8 cellular contexts compared by ENCODE assay signal in the genomic region with DNA sequence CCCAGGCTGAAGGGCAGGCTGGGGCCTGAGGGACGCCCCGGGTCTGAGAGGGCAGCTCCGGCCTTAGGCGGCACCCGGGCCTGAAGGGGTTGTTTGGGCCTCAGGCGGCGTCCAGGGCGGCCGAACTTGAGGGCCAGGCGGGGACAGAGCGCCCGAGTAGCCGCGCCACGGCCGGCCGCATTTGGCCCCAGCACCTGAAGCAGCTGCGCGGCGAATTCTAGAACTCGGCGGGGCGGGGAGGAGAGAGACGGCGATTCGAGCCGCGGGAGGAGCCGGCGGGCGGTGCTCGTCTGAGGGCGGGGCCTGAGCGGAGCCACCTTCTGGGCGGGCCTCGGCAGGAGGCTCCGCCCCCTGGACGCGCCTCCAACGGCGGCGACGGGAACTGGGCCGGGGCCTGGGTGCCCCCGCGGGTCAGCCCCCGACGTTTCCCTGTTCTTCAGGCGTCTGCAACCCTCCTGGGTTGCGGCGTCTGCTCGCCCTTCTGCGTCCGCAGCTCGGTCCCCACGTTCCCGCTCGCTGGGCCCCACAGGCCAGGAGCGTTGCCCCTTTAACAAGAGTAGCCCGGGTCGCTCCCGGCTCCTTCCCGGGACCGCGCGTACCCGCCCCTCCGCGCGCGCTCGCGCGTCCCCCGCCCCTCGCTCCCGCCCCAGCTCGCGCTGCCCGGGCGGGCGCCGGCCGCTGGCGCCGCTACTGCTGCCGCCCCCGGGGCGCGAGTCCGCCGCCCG. TPM values are rescaled to one million over a fixed set of nuclear protein-coding genes. Genes with fewer than 3 reads are reported as not detected.
DNase-seq lines count a peak whose midpoint lies in the region; ATAC-seq and TF ChIP-seq lines count a peak whose summit lies in the region.

Gene INCA1, minus strand, starts transcription at position 221 of the 725 bp plus-strand sequence. CDS start 3,085 bp downstream, outside the sequence.
Gene KIF1C, plus strand, starts transcription at position 649 of the 725 bp plus-strand sequence. CDS start 2,297 bp downstream, outside the sequence.

- H3K9me3 ChIP-seq in HUES64 (ENCODE audit: insufficient read depth, low read depth, low read length), result no peaks in the 10 kb centered on the region
- H3K9me3 ChIP-seq in PC-9 (ENCODE audit: insufficient read depth, low read depth), result no peaks in the 10 kb centered on the region
- H3K9me3 ChIP-seq in esophagus squamous epithelium, result no peaks in the 10 kb centered on the region

- TF ChIP-seq CTCF in PC-9 (conservative IDR thresholded peaks at IDR 0.05), result no peak
- TF ChIP-seq CTCF in esophagus squamous epithelium (IDR thresholded peaks at IDR 0.05), result peak in 5 of 6 experiments; percentile 14 to 48 (median 31)

- CTCF ChIA-PET in PC-9 (lab: Charles Lee), result no interaction called here

- peaks cover 5% of the 10 kb centered on the region for H4K20me1 ChIP-seq in PC-9 (ENCODE audit: insufficient read depth)

- peak within 1 kb of the TSS; percentile 62 for H3K4me3 ChIP-seq in HUES64 (ENCODE audit: low read length)
- peak within 1 kb of the TSS; percentile 76 for H3K4me3 ChIP-seq in PC-9
- H3K4me3 ChIP-seq in esophagus squamous epithelium, result peak within 1 kb of the TSS; percentile 80 to 98 (median 90)

- no TSS peak for BruUV-seq in PC-9 (replicated peaks; lab: Mats Ljungman, UMichigan)

- peaks cover 12% of the 10 kb centered on the region for H3K4me1 ChIP-seq in HUES64 (ENCODE audit: insufficient read depth, low read length)
- H3K4me1 ChIP-seq in PC-9 (replicated peaks; ENCODE audit: insufficient read depth), result peaks cover 17% of the 10 kb centered on the region
- peaks cover 16 to 40% (median 25%) of the 10 kb centered on the region in 3 donors for H3K4me1 ChIP-seq in esophagus squamous epithelium

- peak within 1 kb of the TSS; percentile 90 for H2AFZ ChIP-seq in PC-9

- H3K27me3 ChIP-seq in HUES64 (ENCODE audit: insufficient read depth, low read length) (peaks cover 20% of the 10 kb centered on the region), PC-9 (ENCODE audit: insufficient read depth, low read depth) (no peaks in the 10 kb centered on the region), esophagus squamous epithelium (no peaks in the 10 kb centered on the region)

- peak within 1 kb of the TSS; percentile 87 for H3K27ac Mint-ChIP-seq in activated T-cell treated with anti-CD3 and anti-CD28 coated beads, Interleukin-2, amount 50 U/mL, for 72 hours
- peak within 1 kb of the TSS in 4 of 6 donors; percentile 29 to 93 (median 66) for H3K27ac Mint-ChIP-seq in naive B cell
- peak within 1 kb of the TSS; percentile 36 for H3K27ac Mint-ChIP-seq in stimulated activated effector memory CD8-positive, alpha-beta T cell treated with anti-CD3 and anti-CD28 coated beads, Interleukin-12 subunit alpha, Interleukin-12 subunit beta, amount 100 ng/mL, for 72 hours

- peaks cover 3 to 6% of the 10 kb centered on the region in 2 donors for H3K36me3 Mint-ChIP-seq in activated T-cell treated with anti-CD3 and anti-CD28 coated beads, Interleukin-2, amount 50 U/mL, for 72 hours (ENCODE audit: insufficient read depth in 2 of 2)
- H3K36me3 Mint-ChIP-seq in naive B cell, result peaks cover 0 to 4% of the 10 kb centered on the region in 2 donors
- peaks cover 26% of the 10 kb centered on the region for H3K36me3 Mint-ChIP-seq in stimulated activated effector memory CD8-positive, alpha-beta T cell treated with anti-CD3 and anti-CD28 coated beads, Interleukin-12 subunit alpha, Interleukin-12 subunit beta, amount 100 ng/mL, for 72 hours

- TF ChIP-seq POLR2A in esophagus squamous epithelium (IDR thresholded peaks at IDR 0.05), result peak in 2 of 4 donors; percentile 70 to 74

- DNase-seq in DMS114 treated with DMSO at 0.1 percent for 48 hours (lab: John Stamatoyannopoulos, UW; ENCODE audit: unreplicated experiment) (peak; percentile 70), PC-9 (peak; percentile 74 to 97), esophagus squamous epithelium (lab: John Stamatoyannopoulos, UW) (peak; percentile 29), naive B cell (peak; percentile 91)
- peak; percentile 94 to 95 for DNase-seq in activated T-cell treated with anti-CD3 and anti-CD28 coated beads, Interleukin-2, amount 50 U/mL, for 72 hours
- DNase-seq in stimulated activated effector memory CD8-positive, alpha-beta T cell treated with anti-CD3 and anti-CD28 coated beads, Interleukin-12 subunit alpha, Interleukin-12 subunit beta, amount 100 ng/mL, for 72 hours (ENCODE audit: low spot score in 2 of 2), result peak; percentile 91 to 96

- peak within 1 kb of the TSS; percentile 93 for H3K27ac ChIP-seq in HUES64 (ENCODE audit: low read depth, low read length)
- H3K27ac ChIP-seq in PC-9, result no peak within 1 kb of the TSS
- H3K27ac ChIP-seq in esophagus squamous epithelium, result peak within 1 kb of the TSS; percentile 91 to 94 (median 93)

- POLR2A ChIA-PET in PC-9 (lab: Charles Lee; ENCODE audit: unreplicated experiment), result interaction anchor here (0.6 to 0.7 kb wide), 2 partner anchors 11 to 88 kb away, joined by 4 read pairs; no protein-coding TSS in a partner anchor

- peaks cover 35% of the 10 kb centered on the region for H3K4me1 Mint-ChIP-seq in activated T-cell treated with anti-CD3 and anti-CD28 coated beads, Interleukin-2, amount 50 U/mL, for 72 hours (ENCODE audit: low read depth)
- peaks cover 23 to 30% (median 28%) of the 10 kb centered on the region in 3 donors for H3K4me1 Mint-ChIP-seq in naive B cell
- H3K4me1 Mint-ChIP-seq in stimulated activated effector memory CD8-positive, alpha-beta T cell treated with anti-CD3 and anti-CD28 coated beads, Interleukin-12 subunit alpha, Interleukin-12 subunit beta, amount 100 ng/mL, for 72 hours, result peaks cover 43% of the 10 kb centered on the region

- H3K79me2 ChIP-seq in PC-9 (ENCODE audit: low read depth), result peaks cover 22% of the 10 kb centered on the region

- no peaks in the 10 kb centered on the region for H3K9me2 ChIP-seq in PC-9 (ENCODE audit: insufficient read depth)

- intact Hi-C loops in PC-9 (cut with micrococcal nuclease; ENCODE audit: unreplicated experiment) (loop anchor here (1.0 kb wide), 1 partner anchor 49 kb away; the partner anchor contains the start of gene PFN1), esophagus squamous epithelium (cut with DNase I) (no loop called here)

- H3K4me3 Mint-ChIP-seq in activated T-cell treated with anti-CD3 and anti-CD28 coated beads, Interleukin-2, amount 50 U/mL, for 72 hours, result peak within 1 kb of the TSS; percentile 93 to 95
- peak within 1 kb of the TSS; percentile 79 to 93 (median 86) for H3K4me3 Mint-ChIP-seq in naive B cell
- H3K4me3 Mint-ChIP-seq in stimulated activated effector memory CD8-positive, alpha-beta T cell treated with anti-CD3 and anti-CD28 coated beads, Interleukin-12 subunit alpha, Interleukin-12 subunit beta, amount 100 ng/mL, for 72 hours, result peak within 1 kb of the TSS; percentile 89

- no peaks in the 10 kb centered on the region for H3K27me3 Mint-ChIP-seq in activated T-cell treated with anti-CD3 and anti-CD28 coated beads, Interleukin-2, amount 50 U/mL, for 72 hours (ENCODE audit: low read depth)
- H3K27me3 Mint-ChIP-seq in naive B cell, result peaks cover 0 to 13% (median 3%) of the 10 kb centered on the region in 3 donors

- whole genome bisulfite sequencing in HUES64, result under 1% methylated on average over 93 of the region's 93 CpGs
- 0% methylated on average over 5 to 18 of the region's 93 CpGs for WGBS in esophagus squamous epithelium, 2 donors

- H3K4me2 ChIP-seq in PC-9, result peak within 1 kb of the TSS; percentile 97

- H3K9me3 Mint-ChIP-seq in activated T-cell treated with anti-CD3 and anti-CD28 coated beads, Interleukin-2, amount 50 U/mL, for 72 hours, result no peaks in the 10 kb centered on the region
- no peaks in the 10 kb centered on the region for H3K9me3 Mint-ChIP-seq in naive B cell
- no peaks in the 10 kb centered on the region for H3K9me3 Mint-ChIP-seq in stimulated activated effector memory CD8-positive, alpha-beta T cell treated with anti-CD3 and anti-CD28 coated beads, Interleukin-12 subunit alpha, Interleukin-12 subunit beta, amount 100 ng/mL, for 72 hours

- H3K36me3 ChIP-seq in HUES64 (ENCODE audit: insufficient read depth, low read length), result peaks cover 20% of the 10 kb centered on the region
- 0 out of 2 replicates have a peak, but pooled peaks cover 14% of the 10 kb centered on the region for H3K36me3 ChIP-seq in PC-9 (ENCODE audit: low read depth)
- H3K36me3 ChIP-seq in esophagus squamous epithelium, result peaks cover 7 to 24% (median 14%) of the 10 kb centered on the region in 3 donors

- H3K9ac ChIP-seq in HUES64 (ENCODE audit: low read depth, low read length), result peak within 1 kb of the TSS; percentile 77

- peaks cover 8% of the 10 kb centered on the region; the same call in 1 of the 2 replicates for H3F3A ChIP-seq in PC-9 (ENCODE audit: insufficient read depth, low read depth)

- ATAC-seq in GM21515 (IDR thresholded peaks at IDR 0.05; ENCODE audit: unreplicated experiment) (peak; percentile 83), naive B cell (ENCODE audit: low read depth in 2 of 2) (peak; percentile 91 to 93)
- ATAC-seq in activated T-cell treated with anti-CD3 and anti-CD28 coated beads, Interleukin-2, amount 50 U/mL, for 72 hours (replicated peaks in 1 of 2), result peak; percentile 93 to 94
- ATAC-seq in stimulated activated effector memory CD8-positive, alpha-beta T cell treated with anti-CD3 and anti-CD28 coated beads, Interleukin-12 subunit alpha, Interleukin-12 subunit beta, amount 100 ng/mL, for 72 hours, result peak; percentile 93

RNA-seq across cellular contexts. Expression of gene INCA1, which starts in this region (rescaled TPM):
- polyA plus RNA-seq in HUES64 (2013, experiment 1 of 2), result 0.90 TPM
- polyA plus RNA-seq in HUES64 (2013, experiment 2 of 2), result 0.51 TPM
- 2.9 and 3.7 TPM in 2 replicates for total RNA-seq in PC-9 (2021)
- under 1 TPM in 1 of 2 donors, not detected in 1; 0.60 TPM for total RNA-seq in activated T-cell treated with anti-CD3 and anti-CD28 coated beads, Interleukin-2, amount 50 U/mL, for 72 hours
- 1 to 10 TPM in 1 of 4 donors, under 1 TPM in 1, not detected in 2; 0.31 to 1.1 TPM for total RNA-seq in esophagus squamous epithelium
- polyA plus RNA-seq in naive B cell (ENCODE audit: low read depth in 6 of 6), result under 1 TPM in 3 of 6 donors, not detected in 3; 0.40 to 0.98 (median 0.41) TPM

RNA-seq across cellular contexts. Expression of gene KIF1C, which starts in this region (rescaled TPM):
- 45.7 TPM for polyA plus RNA-seq in HUES64 (2013, experiment 1 of 2)
- 48.4 TPM for polyA plus RNA-seq in HUES64 (2013, experiment 2 of 2)
- 215 and 217 TPM in 2 replicates for total RNA-seq in PC-9 (2021)
- total RNA-seq in activated T-cell treated with anti-CD3 and anti-CD28 coated beads, Interleukin-2, amount 50 U/mL, for 72 hours, result 10 to 100 TPM; 38.3 to 41.3 TPM
- total RNA-seq in esophagus squamous epithelium, result 10 to 100 TPM; 66.9 to 93.3 (median 81.7) TPM
- 1 to 10 TPM in 3 of 6 donors, under 1 TPM in 2, not detected in 1; 0.16 to 3.6 (median 2.0) TPM for polyA plus RNA-seq in naive B cell (ENCODE audit: low read depth in 6 of 6)

Comparison
In these comparisons a context has a peak if more than half of its experiments do, and no peak if none do; other contexts are left out.
1. DNase-seq: peak in every context shown above with its lines; median percentile 94 in activated T-cell treated with anti-CD3 and anti-CD28 coated beads, Interleukin-2, amount 50 U/mL, for 72 hours; 94 in stimulated activated effector memory CD8-positive, alpha-beta T cell treated with anti-CD3 and anti-CD28 coated beads, Interleukin-12 subunit alpha, Interleukin-12 subunit beta, amount 100 ng/mL, for 72 hours; 91 in naive B cell; 86 in PC-9; 70 in DMS114 treated with DMSO at 0.1 percent for 48 hours; 29 in esophagus squamous epithelium.
2. H3K27ac Mint-ChIP-seq: peak in every context shown above with its lines; median percentile 87 in activated T-cell treated with anti-CD3 and anti-CD28 coated beads, Interleukin-2, amount 50 U/mL, for 72 hours; 66 in naive B cell; 36 in stimulated activated effector memory CD8-positive, alpha-beta T cell treated with anti-CD3 and anti-CD28 coated beads, Interleukin-12 subunit alpha, Interleukin-12 subunit beta, amount 100 ng/mL, for 72 hours.